ENCODE assay signal across 7 cellular contexts in the genomic region with DNA sequence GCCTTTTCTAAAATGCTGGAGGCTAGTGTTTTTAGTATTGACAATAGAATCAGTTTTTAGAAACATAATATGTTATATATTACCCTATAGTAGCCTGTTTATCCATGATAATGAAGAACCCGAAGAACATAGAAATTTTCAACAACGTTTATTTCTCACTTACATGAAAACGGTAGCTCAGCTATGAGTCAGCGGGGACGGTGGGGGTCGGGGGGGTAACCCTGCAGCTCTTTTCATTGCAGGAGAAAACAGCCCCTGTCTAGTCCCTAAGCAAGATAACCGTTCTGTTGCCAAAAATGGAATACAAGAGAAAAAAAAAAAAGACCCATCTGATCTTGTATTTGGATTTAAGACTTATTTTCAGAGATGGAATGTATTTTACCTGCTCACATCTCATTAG.
"Had no signal": no experiment of that assay in that cellular context is flagged by ENCODE, and none has a peak within 500 bp of the region (broad histone marks: within the 10 kb centered on the region; RNA-seq: fewer than 3 reads in every experiment).

No MANE protein-coding gene starts in this region.

- DNase-seq: IMR-90, KBM-7 had no signal

- ATAC-seq: HepG2, K562 had no signal

- H3K4me3 Mint-ChIP-seq: IgD-negative memory B cell had no signal

- H3K27me3 Mint-ChIP-seq: IgD-negative memory B cell had no signal

- FAIRE-seq: HepG2, HTR-8/SVneo, K562 had no signal

- H3K36me3 Mint-ChIP-seq: IgD-negative memory B cell had no signal

- H3K27ac Mint-ChIP-seq: IgD-negative memory B cell had no signal

- H3K4me3 ChIP-seq: K562 had no signal

- H3K27ac ChIP-seq: HL-60 had no signal
